ENCODE assay signal across 7 cellular contexts in the genomic region with DNA sequence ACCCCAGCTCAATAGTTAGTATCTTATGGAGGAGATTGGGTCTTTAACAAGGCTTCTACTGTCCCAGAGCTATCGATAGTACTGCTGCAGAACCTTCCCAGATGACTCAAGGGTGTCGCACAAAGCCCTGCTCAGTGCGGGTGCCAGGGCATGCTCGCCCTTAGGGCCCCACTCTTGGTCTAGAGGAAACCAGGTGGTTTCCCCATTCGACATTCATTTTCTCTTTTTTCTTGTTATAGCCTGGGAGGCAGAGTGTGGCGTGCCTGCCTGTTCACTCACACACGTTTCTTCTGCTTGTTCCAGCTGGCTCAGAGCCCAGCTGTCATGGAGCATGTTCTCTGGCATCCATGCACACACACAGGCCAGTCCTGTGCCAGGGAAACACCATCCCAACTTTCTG.
DNase-seq lines count a peak whose midpoint lies in the region; ATAC-seq and TF ChIP-seq lines count a peak whose summit lies in the region.

No MANE protein-coding gene starts in this region.

- no peak for TF ChIP-seq CTCF in chondrocyte (IDR thresholded peaks at IDR 0.05)

- ATAC-seq in GM19351 (IDR thresholded peaks at IDR 0.05; ENCODE audit: unreplicated experiment) (peak; percentile 71), HG02973 (IDR thresholded peaks at IDR 0.05; ENCODE audit: unreplicated experiment) (peak; percentile 70), GM18861 (IDR thresholded peaks at IDR 0.05; ENCODE audit: unreplicated experiment) (no peak)

- DNase-seq in activated CD4-positive, alpha-beta memory T cell treated with anti-CD3 and anti-CD28 coated beads, Interleukin-2, amount 10 ng/mL, durations not matched to agents 7 days and 5 days: peak; percentile 37
- DNase-seq in stimulated activated CD4-positive, alpha-beta T cell treated with anti-CD3 and anti-CD28 coated beads, Interleukin-1b, Interleukin-23, amount 100 ng/mL, for 48 hours: peak; percentile 81
- no peak for DNase-seq in chondrocyte (ENCODE audit: low spot score)
- DNase-seq in NCI-H2081 (lab: John Stamatoyannopoulos, UW): no peak

- H3K4me3 Mint-ChIP-seq in activated CD4-positive, alpha-beta memory T cell treated with anti-CD3 and anti-CD28 coated beads, Interleukin-2, amount 10 ng/mL, durations not matched to agents 7 days and 5 days: no peak overlapping the region
- no peak overlapping the region for H3K4me3 Mint-ChIP-seq in chondrocyte (ENCODE audit: unreplicated experiment)

- H3K9me3 Mint-ChIP-seq in activated CD4-positive, alpha-beta memory T cell treated with anti-CD3 and anti-CD28 coated beads, Interleukin-2, amount 10 ng/mL, durations not matched to agents 7 days and 5 days: no peaks in the 10 kb centered on the region
- no peaks in the 10 kb centered on the region for H3K9me3 Mint-ChIP-seq in chondrocyte (ENCODE audit: low read depth)

- no peak overlapping the region for H3K27ac Mint-ChIP-seq in activated CD4-positive, alpha-beta memory T cell treated with anti-CD3 and anti-CD28 coated beads, Interleukin-2, amount 10 ng/mL, durations not matched to agents 7 days and 5 days
- no peak overlapping the region for H3K27ac Mint-ChIP-seq in chondrocyte (ENCODE audit: unreplicated experiment)

- POLR2A ChIA-PET in activated CD4-positive, alpha-beta memory T cell treated with anti-CD3 and anti-CD28 coated beads, Interleukin-2, amount 10 ng/mL, durations not matched to agents 7 days and 5 days (lab: Charles Lee): interaction anchor here (0.7 to 1.2 kb wide), 3 partner anchors 17 to 268 kb away, joined by 3 to 5 read pairs (median 4); no protein-coding TSS in a partner anchor

- H3K4me1 Mint-ChIP-seq in activated CD4-positive, alpha-beta memory T cell treated with anti-CD3 and anti-CD28 coated beads, Interleukin-2, amount 10 ng/mL, durations not matched to agents 7 days and 5 days: peaks cover 26% of the 10 kb centered on the region
- H3K4me1 Mint-ChIP-seq in chondrocyte (ENCODE audit: low read depth): peaks cover 10% of the 10 kb centered on the region

- H3K36me3 Mint-ChIP-seq in activated CD4-positive, alpha-beta memory T cell treated with anti-CD3 and anti-CD28 coated beads, Interleukin-2, amount 10 ng/mL, durations not matched to agents 7 days and 5 days (ENCODE audit: low read depth): no peaks in the 10 kb centered on the region
- H3K36me3 Mint-ChIP-seq in chondrocyte (ENCODE audit: low read depth): no peaks in the 10 kb centered on the region

- H3K27me3 Mint-ChIP-seq in activated CD4-positive, alpha-beta memory T cell treated with anti-CD3 and anti-CD28 coated beads, Interleukin-2, amount 10 ng/mL, durations not matched to agents 7 days and 5 days: peaks cover 1% of the 10 kb centered on the region
- peaks cover 7% of the 10 kb centered on the region for H3K27me3 Mint-ChIP-seq in chondrocyte (ENCODE audit: low read depth)

- CTCF ChIA-PET in activated CD4-positive, alpha-beta memory T cell treated with anti-CD3 and anti-CD28 coated beads, Interleukin-2, amount 10 ng/mL, durations not matched to agents 7 days and 5 days (lab: Charles Lee): interaction anchor here (0.8 to 2.9 kb wide), 9 partner anchors 17 to 355 kb away, joined by 3 to 13 read pairs (median 4); a partner anchor contains a TSS

Comparison
In these comparisons a context has a peak if more than half of its experiments do, and no peak if none do; other contexts are left out.
1. DNase-seq: peak in activated CD4-positive, alpha-beta memory T cell treated with anti-CD3 and anti-CD28 coated beads, Interleukin-2, amount 10 ng/mL, durations not matched to agents 7 days and 5 days (single experiment) and stimulated activated CD4-positive, alpha-beta T cell treated with anti-CD3 and anti-CD28 coated beads, Interleukin-1b, Interleukin-23, amount 100 ng/mL, for 48 hours (single experiment); none in chondrocyte (single experiment) and NCI-H2081 (0 of 2).